16 cellular contexts compared by ENCODE assay signal in the genomic region with DNA sequence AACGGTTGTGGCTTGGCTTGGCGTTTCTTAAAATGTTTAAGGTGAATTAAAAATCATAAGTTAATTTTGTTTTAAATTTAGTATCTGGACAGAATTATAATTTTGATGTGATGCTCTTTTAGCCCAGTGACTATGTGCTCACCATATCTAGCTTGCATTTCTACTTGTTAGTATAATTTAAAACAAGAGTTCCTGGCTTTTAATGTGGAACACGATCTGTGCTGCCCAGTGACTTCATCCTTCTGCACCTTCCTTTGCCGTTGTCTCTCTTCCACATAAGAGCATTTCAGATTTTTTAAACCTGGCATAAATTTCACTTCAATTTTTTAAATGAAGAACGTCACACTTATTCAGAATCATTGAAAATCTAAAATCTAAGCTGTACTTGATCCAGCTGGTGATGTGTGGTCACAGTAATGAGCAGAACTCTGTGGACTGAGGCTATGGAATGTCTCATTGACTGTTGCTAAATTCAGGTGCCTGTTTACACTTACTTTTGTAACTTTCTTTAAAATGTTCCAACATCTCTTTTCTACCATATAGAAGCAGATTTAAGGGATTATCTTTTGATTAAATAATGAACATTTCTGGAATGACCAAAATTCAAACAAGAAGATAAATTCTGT.
"Had no signal": no experiment of that assay in that cellular context is flagged by ENCODE, and none has a peak within 500 bp of the region (broad histone marks: within the 10 kb centered on the region; RNA-seq: fewer than 3 reads in every experiment).

No MANE protein-coding gene starts in this region.

- H3K27ac Mint-ChIP-seq: activated naive CD4-positive, alpha-beta T cell treated with anti-CD3 and anti-CD28 coated beads, Interleukin-2, amount 50 U/mL, for 72 hours had no signal

- H3K9me3 Mint-ChIP-seq: activated naive CD4-positive, alpha-beta T cell treated with anti-CD3 and anti-CD28 coated beads, Interleukin-2, amount 50 U/mL, for 72 hours; effector memory CD8-positive, alpha-beta T cell; nephron progenitor cell had no signal

- DNase-seq: activated CD4-positive, CD25-positive, alpha-beta regulatory T cell treated with anti-CD3 and anti-CD28 coated beads, Interleukin-2, amount 50 U/mL, for 72 hours; dermis blood vessel endothelial cell; effector memory CD8-positive, alpha-beta T cell; kidney glomerular epithelial cell; left ventricle myocardium superior; mesendoderm; nephron progenitor cell; occipital lobe; sigmoid colon; stimulated activated CD4-positive, alpha-beta T cell treated with anti-CD3 and anti-CD28 coated beads, Interleukin-12 subunit alpha, Interleukin-12 subunit beta, amount 100 ng/mL, for 4 hours; stimulated activated CD4-positive, alpha-beta T cell treated with anti-CD3 and anti-CD28 coated beads, Interleukin-2, amount 100 ng/mL, for 24 hours; stimulated activated naive CD4-positive, alpha-beta T cell; substantia nigra; T-helper 1 cell had no signal

- H3K27me3 Mint-ChIP-seq: effector memory CD8-positive, alpha-beta T cell had no signal

- H3K4me3 Mint-ChIP-seq: effector memory CD8-positive, alpha-beta T cell; nephron progenitor cell had no signal

- H3K9me3 ChIP-seq: sigmoid colon, tibial nerve had no signal

- H3K27me3 ChIP-seq: sigmoid colon, tibial nerve had no signal

- H3K4me3 ChIP-seq: sigmoid colon, tibial nerve had no signal
